In the genomic region with DNA sequence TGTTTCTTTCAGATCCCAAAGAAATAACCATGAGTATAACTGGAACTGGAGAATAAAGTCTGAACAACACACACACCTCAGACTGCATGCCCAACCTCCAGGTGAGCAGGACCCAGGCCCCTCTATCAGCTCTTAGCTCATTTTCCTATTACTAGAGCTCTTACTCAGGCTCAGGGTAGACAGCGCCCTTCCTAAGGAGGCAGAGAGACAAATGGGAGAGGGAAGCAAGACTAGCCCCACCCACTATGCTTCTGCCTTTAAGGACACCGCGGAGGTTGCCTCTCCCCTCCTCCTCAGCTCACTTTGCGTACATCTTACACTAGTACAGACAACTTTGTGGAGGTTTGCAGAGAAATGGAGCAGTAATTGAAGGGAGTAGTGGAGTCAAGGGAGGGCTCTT, we compare ENCODE assay signal across 16 cellular contexts. TPM values are rescaled to one million over a fixed set of nuclear protein-coding genes. Genes with fewer than 3 reads are reported as not detected.
A peak's percentile ranks its signal among the peaks of the same experiment; 100 is the strongest.
DNase-seq lines count a peak whose midpoint lies in the region; ATAC-seq, FAIRE-seq and TF ChIP-seq lines count a peak whose summit lies in the region.
"Had no signal": no experiment of that assay in that cellular context is flagged by ENCODE, and none has a peak within 500 bp of the region (broad histone marks: within the 10 kb centered on the region; RNA-seq: fewer than 3 reads in every experiment).

No MANE protein-coding gene starts in this region.

- H3K27me3 ChIP-seq in K562 (ENCODE audit: control insufficient read depth in 2 of 2, insufficient read depth in 2 of 2, low read length in 2 of 2) (peaks cover 24 to 40% of the 10 kb centered on the region in 2 experiments), iPS-18a (ENCODE audit: control insufficient read depth, insufficient read depth, low read length) (peaks cover 57% of the 10 kb centered on the region), trophoblast cell (ENCODE audit: insufficient read depth, low read length) (no peaks in the 10 kb centered on the region), lower lobe of right lung (ENCODE audit: low read depth) (no peaks in the 10 kb centered on the region)

- no peak for TF ChIP-seq POLR2A in K562 (conservative IDR thresholded peaks at IDR 0.05)

- CTCF ChIA-PET in K562 (lab: Yijun Ruan, JAX; ENCODE audit: low intra/inter-chr PET ratio), result no interaction called here
- CTCF ChIA-PET in activated CD8-positive, alpha-beta memory T cell treated with anti-CD3 and anti-CD28 coated beads, Interleukin-2, amount 10 ng/mL, durations not matched to agents 7 days and 5 days (lab: Charles Lee), result no interaction called here

- no peak overlapping the region for H3K4me3 ChIP-seq in K562
- H3K4me3 ChIP-seq in iPS-18a (ENCODE audit: low read length), result peak overlapping the region; percentile 31
- H3K4me3 ChIP-seq in trophoblast cell (ENCODE audit: low read depth, low read length), result no peak overlapping the region
- H3K4me3 ChIP-seq in lower lobe of right lung, result no peak overlapping the region
- H3K4me3 ChIP-seq: BLaER1 treated with 17β-estradiol and CSF1 and Interleukin-3, amounts not matched to agents 10 nM and 100 nM had no signal

- H3K18ac ChIP-seq in trophoblast cell (ENCODE audit: low read length), result no peak overlapping the region

- no peak for TF ChIP-seq CTCF in K562 (IDR thresholded peaks at IDR 0.05 in 2 of 3, conservative IDR thresholded peaks at IDR 0.05 in 1 of 3; ENCODE audit: insufficient read depth in 2 of 3, low read depth in 1 of 3, low read length in 3 of 3)
- no peak for TF ChIP-seq CTCF in lower lobe of right lung (IDR thresholded peaks at IDR 0.05)
- TF ChIP-seq CTCF in type B pancreatic cell (conservative IDR thresholded peaks at IDR 0.05), result no peak

- H4K12ac ChIP-seq in trophoblast cell (ENCODE audit: low read depth, low read length), result no peak overlapping the region

- peaks cover 5% of the 10 kb centered on the region; the same call in 1 of the 2 replicates for H4K20me1 ChIP-seq in K562 (replicated peaks; ENCODE audit: control insufficient read depth, insufficient read depth, low read length)
- H4K20me1 ChIP-seq: BLaER1 treated with 17β-estradiol and CSF1 and Interleukin-3, amounts not matched to agents 10 nM and 100 nM had no signal

- H3K36me3 Mint-ChIP-seq in activated CD8-positive, alpha-beta memory T cell treated with anti-CD3 and anti-CD28 coated beads, Interleukin-2, amount 10 ng/mL, durations not matched to agents 7 days and 5 days, result no peaks in the 10 kb centered on the region
- no peaks in the 10 kb centered on the region for H3K36me3 Mint-ChIP-seq in type B pancreatic cell
- H3K36me3 Mint-ChIP-seq: CD4-positive, CD25-positive, alpha-beta regulatory T cell had no signal

- H3K4me2 ChIP-seq in K562 (ENCODE audit: insufficient read depth, low read length) (no peak overlapping the region), trophoblast cell (ENCODE audit: low read length) (no peak overlapping the region)
- H3K4me2 ChIP-seq: BLaER1 treated with 17β-estradiol and CSF1 and Interleukin-3, amounts not matched to agents 10 nM and 100 nM had no signal

- no peak overlapping the region for H4K8ac ChIP-seq in trophoblast cell (ENCODE audit: low read depth, low read length)

- WGBS in K562 (ENCODE audit: insufficient coverage, low coverage, missing lambda C conversion rate), result 4% methylated on average over 2 of the region's 4 CpGs
- no CpG with 5 or more reads among the region's 4 CpGs for WGBS in trophoblast cell (ENCODE audit: extremely low coverage, insufficient coverage, insufficient read length)

- no peak for FAIRE-seq in K562 (lab: Jason Lieb, UNC)

- peak overlapping the region; percentile 17 for H3K14ac ChIP-seq in trophoblast cell (ENCODE audit: low read length)

- H3K9me3 ChIP-seq in K562 (replicated peaks; ENCODE audit: control insufficient read depth, insufficient read depth, low read depth, low read length) (no peaks in the 10 kb centered on the region), iPS-18a (ENCODE audit: control insufficient read depth, low read depth, low read length) (no peaks in the 10 kb centered on the region), trophoblast cell (ENCODE audit: insufficient read depth, low read depth, low read length) (no peaks in the 10 kb centered on the region), lower lobe of right lung (no peaks in the 10 kb centered on the region)
- H3K9me3 ChIP-seq: BLaER1 treated with 17β-estradiol and CSF1 and Interleukin-3, amounts not matched to agents 10 nM and 100 nM had no signal

- H3K4me1 ChIP-seq in K562 (replicated peaks in 1 of 2; ENCODE audit: control insufficient read depth in 2 of 2, insufficient read depth in 2 of 2, low read length in 2 of 2), result peaks cover 2 to 20% of the 10 kb centered on the region in 2 experiments; a peak in 3 of 5 replicates
- H3K4me1 ChIP-seq in iPS-18a (ENCODE audit: control insufficient read depth, low read depth, low read length), result peaks cover 51% of the 10 kb centered on the region
- H3K4me1 ChIP-seq in trophoblast cell (ENCODE audit: control insufficient read depth in 1 of 2, insufficient read depth in 2 of 2, low read length in 2 of 2), result peaks cover 22 to 27% of the 10 kb centered on the region in 2 experiments
- no peaks in the 10 kb centered on the region for H3K4me1 ChIP-seq in lower lobe of right lung

- no peaks in the 10 kb centered on the region for H3K79me2 ChIP-seq in K562 (ENCODE audit: control insufficient read depth, insufficient read depth, low read length)
- peaks cover 2% of the 10 kb centered on the region for H3K79me2 ChIP-seq in trophoblast cell (ENCODE audit: control insufficient read depth, insufficient read depth, low read length, poor library complexity)

- intact Hi-C loops in K562 (cut with micrococcal nuclease) (no loop called here), lower lobe of right lung (cut with DNase I) (no loop called here)

- in situ Hi-C loops in K562 (cut with MboI), result no loop called here

- H3K27me3 Mint-ChIP-seq in activated CD8-positive, alpha-beta memory T cell treated with anti-CD3 and anti-CD28 coated beads, Interleukin-2, amount 10 ng/mL, durations not matched to agents 7 days and 5 days, result peaks cover 56% of the 10 kb centered on the region
- peaks cover 10% of the 10 kb centered on the region for H3K27me3 Mint-ChIP-seq in type B pancreatic cell

- H2BK12ac ChIP-seq in trophoblast cell (ENCODE audit: low read length), result peak overlapping the region; percentile 67

- no peaks in the 10 kb centered on the region for H3K9me3 Mint-ChIP-seq in activated CD8-positive, alpha-beta memory T cell treated with anti-CD3 and anti-CD28 coated beads, Interleukin-2, amount 10 ng/mL, durations not matched to agents 7 days and 5 days (ENCODE audit: low read depth)
- H3K9me3 Mint-ChIP-seq in type B pancreatic cell, result peaks cover 5% of the 10 kb centered on the region
- H3K9me3 Mint-ChIP-seq: CD4-positive, CD25-positive, alpha-beta regulatory T cell had no signal

- H3K4me3 Mint-ChIP-seq in activated CD8-positive, alpha-beta memory T cell treated with anti-CD3 and anti-CD28 coated beads, Interleukin-2, amount 10 ng/mL, durations not matched to agents 7 days and 5 days, result no peak overlapping the region
- no peak overlapping the region for H3K4me3 Mint-ChIP-seq in type B pancreatic cell
- H3K4me3 Mint-ChIP-seq: CD4-positive, CD25-positive, alpha-beta regulatory T cell had no signal

- TF ChIP-seq RAD21 in K562 (CRISPR knock-in tag; conservative IDR thresholded peaks at IDR 0.05 in 1 of 2, IDR thresholded peaks at IDR 0.05 in 1 of 2), result no peak

- DNase-seq in NCI-H82 (lab: John Stamatoyannopoulos, UW) (peak; percentile 18), NCI-H82 treated with DMSO at 0.1 percent for 48 hours (lab: John Stamatoyannopoulos, UW; ENCODE audit: unreplicated experiment) (no peak), K562 (ENCODE audit: extremely low read depth in 1 of 4, low spot score in 3 of 4) (peak in 1 of 4 experiments; percentile 15), trophoblast cell (no peak), lower lobe of right lung (no peak), type B pancreatic cell (ENCODE audit: extremely low spot score, unreplicated experiment) (no peak)
- no peak for DNase-seq in activated CD8-positive, alpha-beta memory T cell treated with anti-CD3 and anti-CD28 coated beads, Interleukin-2, amount 10 ng/mL, durations not matched to agents 7 days and 5 days
- DNase-seq: 8988T; ACHN; CD4-positive, CD25-positive, alpha-beta regulatory T cell; DMS53; GOT3; IMR-90 had no signal

- H3K27ac ChIP-seq in K562 (ENCODE audit: extremely low read depth, low read depth, low read length) (no peak overlapping the region), iPS-18a (ENCODE audit: low read length) (no peak overlapping the region), trophoblast cell (ENCODE audit: low read depth, low read length) (no peak overlapping the region), lower lobe of right lung (no peak overlapping the region)
- H3K27ac ChIP-seq: BLaER1 treated with 17β-estradiol and CSF1 and Interleukin-3, amounts not matched to agents 10 nM and 100 nM had no signal

- H3K4me1 Mint-ChIP-seq in activated CD8-positive, alpha-beta memory T cell treated with anti-CD3 and anti-CD28 coated beads, Interleukin-2, amount 10 ng/mL, durations not matched to agents 7 days and 5 days, result peaks cover 13% of the 10 kb centered on the region
- H3K4me1 Mint-ChIP-seq in type B pancreatic cell (ENCODE audit: unreplicated experiment), result peaks cover 46% of the 10 kb centered on the region

- no peak overlapping the region for H2AFZ ChIP-seq in K562 (ENCODE audit: low read depth, low read length)
- H2AFZ ChIP-seq in trophoblast cell (ENCODE audit: insufficient read depth, low read length, poor library complexity), result no peak overlapping the region

- POLR2A ChIA-PET in K562 (lab: Yijun Ruan, JAX), result interaction anchor here (0.5 kb wide), 1 partner anchor 1082 kb away, joined by 3 read pairs; no protein-coding TSS in a partner anchor

- H3K23ac ChIP-seq in trophoblast cell (ENCODE audit: low read length), result no peak overlapping the region

- H3K27ac Mint-ChIP-seq in activated CD8-positive, alpha-beta memory T cell treated with anti-CD3 and anti-CD28 coated beads, Interleukin-2, amount 10 ng/mL, durations not matched to agents 7 days and 5 days, result no peak overlapping the region
- H3K27ac Mint-ChIP-seq in type B pancreatic cell, result no peak overlapping the region
- H3K27ac Mint-ChIP-seq: CD4-positive, CD25-positive, alpha-beta regulatory T cell had no signal

- no peak overlapping the region for H2BK5ac ChIP-seq in trophoblast cell (ENCODE audit: low read depth, low read length, poor library complexity)

- H3K4ac ChIP-seq in trophoblast cell (ENCODE audit: low read depth, low read length), result no peak overlapping the region

- no peak overlapping the region for H2BK120ac ChIP-seq in trophoblast cell (ENCODE audit: insufficient read depth, low read length, poor library complexity)

- H3K9ac ChIP-seq in K562 (ENCODE audit: insufficient read depth in 1 of 2, low read depth in 2 of 2, low read length in 2 of 2) (no peak overlapping the region), iPS-18a (ENCODE audit: low read length) (no peak overlapping the region), trophoblast cell (ENCODE audit: low read length) (no peak overlapping the region)
- H3K9ac ChIP-seq: BLaER1 treated with 17β-estradiol and CSF1 and Interleukin-3, amounts not matched to agents 10 nM and 100 nM had no signal

- H4K91ac ChIP-seq in trophoblast cell (ENCODE audit: low read depth, low read length), result no peak overlapping the region

- TF ChIP-seq EP300 in K562 (IDR thresholded peaks at IDR 0.05; ENCODE audit: low read length), result no peak

- H2AK5ac ChIP-seq in trophoblast cell (ENCODE audit: low read length), result peak overlapping the region; percentile 36

- no peaks in the 10 kb centered on the region for H3K9me1 ChIP-seq in K562 (ENCODE audit: control insufficient read depth, insufficient read depth, low read length)

- H3K36me3 ChIP-seq in K562 (ENCODE audit: control insufficient read depth, insufficient read depth, low read length) (no peaks in the 10 kb centered on the region), iPS-18a (ENCODE audit: control insufficient read depth, low read depth, low read length) (no peaks in the 10 kb centered on the region), trophoblast cell (ENCODE audit: control insufficient read depth in 1 of 2, insufficient read depth in 2 of 2, low read length in 2 of 2) (no peaks in the 10 kb centered on the region), lower lobe of right lung (no peaks in the 10 kb centered on the region)
- H3K36me3 ChIP-seq: BLaER1 treated with 17β-estradiol and CSF1 and Interleukin-3, amounts not matched to agents 10 nM and 100 nM had no signal

- H3K79me1 ChIP-seq in trophoblast cell (ENCODE audit: low read length), result peaks cover 13% of the 10 kb centered on the region

- BruUV-seq in K562 (replicated peaks; lab: Mats Ljungman, UMichigan), result no TSS peak

- ATAC-seq in K562 (peak; percentile 59; the same call in 2 of the 3 replicates), lower lobe of right lung (no peak)
- ATAC-seq in activated CD8-positive, alpha-beta memory T cell treated with anti-CD3 and anti-CD28 coated beads, Interleukin-2, amount 10 ng/mL, durations not matched to agents 7 days and 5 days, result no peak
- ATAC-seq: HCT116 had no signal

RNA-seq across cellular contexts. Expression of a gene that starts 44.0 kb away (rescaled TPM):
- 2.8 and 8.7 TPM in 2 replicates for total RNA-seq in K562 (2011; cell fraction: chromatin; rRNA removed; ENCODE audit: low replicate concordance)
- 1.7 and 2.2 TPM in 2 replicates for total RNA-seq in K562 (2011; cell fraction: nucleolus; rRNA removed)
- 4.0 and 5.0 TPM in 2 replicates for total RNA-seq in K562 (2011; cell fraction: nucleoplasm; rRNA removed)
- total RNA-seq in K562 (2014; rRNA removed) (6.5 and 8.2 TPM in 2 replicates), K562 (2014; rRNA removed; fragmentation: Illumina TruSeq; extraction: Trizol) (12.3 and 13.3 TPM in 2 replicates), K562 (2015; rRNA removed; fragmentation: Illumina TruSeq; extraction: Trizol) (10.4 and 11.3 TPM in 2 replicates), K562 (2021) (10.0 and 10.2 TPM in 2 replicates), lower lobe of right lung (19.0 TPM), type B pancreatic cell (ENCODE audit: low replicate concordance) (32.6 and 33.8 TPM in 2 replicates)
- polyA plus RNA-seq in K562 (2011; rRNA removed) (3.0 and 4.6 TPM in 2 replicates), K562 (2014; fragmentation: Illumina TruSeq; extraction: Trizol) (10.9 and 11.3 TPM in 2 replicates), K562 (2014; fragmentation: Nextera tagmentation; extraction: Ambion mirVana) (10 to 100 TPM; 10.0 to 12.0 TPM), K562 (2014; rRNA removed) (10.6 and 11.0 TPM in 2 replicates)
- 2.0 and 2.9 TPM in 2 replicates for polyA plus RNA-seq in K562 (2011; cell fraction: cytosol; rRNA removed)
- polyA plus RNA-seq in K562 (2011; cell fraction: nucleus; rRNA removed), result 1.5 and 2.2 TPM in 2 replicates
- 8.0 and 34.3 TPM in 2 replicates for polyA plus RNA-seq in K562 (2012)
- 5.2 and 6.8 TPM in 2 replicates for polyA minus RNA-seq in K562 (2011; rRNA and poly(A)+ RNA removed)
- polyA minus RNA-seq in K562 (2011; cell fraction: cytosol; rRNA and poly(A)+ RNA removed), result 1.1 and 3.0 TPM in 2 replicates
- 1.9 and 2.4 TPM in 2 replicates for polyA minus RNA-seq in K562 (2011; cell fraction: nucleus; rRNA and poly(A)+ RNA removed)
- polyA plus RNA-seq in trophoblast cell (2013), result 15.8 and 16.5 TPM in 2 replicates
- total RNA-seq in activated CD8-positive, alpha-beta memory T cell treated with anti-CD3 and anti-CD28 coated beads, Interleukin-2, amount 10 ng/mL, durations not matched to agents 7 days and 5 days, result 1 to 10 TPM; 3.8 TPM
